In the genomic region with DNA sequence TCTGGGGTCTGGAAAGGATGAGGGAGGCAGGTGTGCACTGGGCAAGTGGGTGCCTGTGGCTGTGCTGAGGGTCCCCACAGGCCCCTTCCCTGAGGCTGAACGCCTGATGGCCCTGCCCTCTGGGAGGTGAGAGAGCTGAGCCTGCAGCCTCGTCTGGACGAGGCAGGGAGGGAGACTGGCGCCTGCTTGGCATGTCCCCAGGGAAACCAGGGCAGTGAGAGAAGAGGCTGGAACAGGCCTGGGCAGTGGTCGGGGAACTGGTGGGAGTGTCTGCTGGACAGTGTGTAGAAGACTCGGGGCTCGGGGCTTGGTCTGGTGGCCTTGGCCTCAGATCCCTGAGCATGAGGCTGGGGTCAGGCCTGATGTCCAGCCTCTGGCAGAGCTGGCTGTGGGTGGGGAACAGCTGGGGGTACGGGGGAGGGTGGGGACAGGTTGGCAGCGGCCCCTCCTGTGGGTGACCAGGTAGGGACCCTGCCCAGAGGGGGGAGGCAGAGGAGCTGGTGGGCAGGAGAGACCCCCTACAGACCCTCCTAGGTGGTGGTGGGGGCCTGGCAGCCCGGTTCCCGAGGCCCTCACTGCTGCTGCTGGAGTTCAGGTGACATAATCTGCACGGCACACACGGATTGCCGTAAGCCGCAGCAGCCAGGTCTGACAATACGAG, we compare ENCODE assay signal across 13 cellular contexts.
"Had no signal": no experiment of that assay in that cellular context is flagged by ENCODE, and none has a peak within 500 bp of the region (broad histone marks: within the 10 kb centered on the region; RNA-seq: fewer than 3 reads in every experiment).

No MANE protein-coding gene starts in this region.

- H3K4me3 ChIP-seq: hepatocyte, left lung, tibial artery, vagina had no signal

- DNase-seq: activated CD4-positive, alpha-beta T cell treated with anti-CD3 and anti-CD28 coated beads, Interleukin-2, amount 10 ng/mL, durations not matched to agents 7 days and 5 days; activated CD4-positive, CD25-positive, alpha-beta regulatory T cell; activated CD8-positive, alpha-beta memory T cell treated with anti-CD3 and anti-CD28 coated beads for 24 hours; activated gamma-delta T cell treated with Interleukin-2 at 50 U/mL for 16 hours; activated naive CD8-positive, alpha-beta T cell treated with anti-CD3 and anti-CD28 coated beads, Interleukin-2, amount 10 ng/mL, durations not matched to agents 7 days and 5 days; left lung; mammary epithelial cell; tibial artery had no signal

- H3K79me2 ChIP-seq: hepatocyte had no signal

- ATAC-seq: esophagus mucosa; left lung; stimulated activated memory B cell treated with anti-CD40 and anti-IgM and Interleukin-4, amounts not matched to agents 10 μg/mL and 1 μg/mL and 100 μg/mL, for 72 hours had no signal

- H3K36me3 ChIP-seq: left lung, neutrophil, tibial artery, vagina had no signal

- H3K27me3 ChIP-seq: vagina had no signal

- H3K4me1 ChIP-seq: left lung had no signal

- H3K4me3 Mint-ChIP-seq: activated CD4-positive, alpha-beta T cell treated with anti-CD3 and anti-CD28 coated beads, Interleukin-2, amount 10 ng/mL, durations not matched to agents 7 days and 5 days; activated naive CD8-positive, alpha-beta T cell treated with anti-CD3 and anti-CD28 coated beads, Interleukin-2, amount 10 ng/mL, durations not matched to agents 7 days and 5 days; stimulated activated memory B cell treated with anti-CD40 and anti-IgM and Interleukin-4, amounts not matched to agents 10 μg/mL and 1 μg/mL and 100 μg/mL, for 72 hours had no signal

- H3K4me1 Mint-ChIP-seq: activated CD4-positive, alpha-beta T cell treated with anti-CD3 and anti-CD28 coated beads, Interleukin-2, amount 10 ng/mL, durations not matched to agents 7 days and 5 days; activated naive CD8-positive, alpha-beta T cell treated with anti-CD3 and anti-CD28 coated beads, Interleukin-2, amount 10 ng/mL, durations not matched to agents 7 days and 5 days had no signal

- H2AFZ ChIP-seq: hepatocyte had no signal

- H3K27ac Mint-ChIP-seq: activated CD4-positive, alpha-beta T cell treated with anti-CD3 and anti-CD28 coated beads, Interleukin-2, amount 10 ng/mL, durations not matched to agents 7 days and 5 days; activated naive CD8-positive, alpha-beta T cell treated with anti-CD3 and anti-CD28 coated beads, Interleukin-2, amount 10 ng/mL, durations not matched to agents 7 days and 5 days; stimulated activated memory B cell treated with anti-CD40 and anti-IgM and Interleukin-4, amounts not matched to agents 10 μg/mL and 1 μg/mL and 100 μg/mL, for 72 hours had no signal

- H3K36me3 Mint-ChIP-seq: activated naive CD8-positive, alpha-beta T cell treated with anti-CD3 and anti-CD28 coated beads, Interleukin-2, amount 10 ng/mL, durations not matched to agents 7 days and 5 days; stimulated activated memory B cell treated with anti-CD40 and anti-IgM and Interleukin-4, amounts not matched to agents 10 μg/mL and 1 μg/mL and 100 μg/mL, for 72 hours had no signal

- H3K9me3 Mint-ChIP-seq: activated CD4-positive, alpha-beta T cell treated with anti-CD3 and anti-CD28 coated beads, Interleukin-2, amount 10 ng/mL, durations not matched to agents 7 days and 5 days; activated naive CD8-positive, alpha-beta T cell treated with anti-CD3 and anti-CD28 coated beads, Interleukin-2, amount 10 ng/mL, durations not matched to agents 7 days and 5 days; stimulated activated memory B cell treated with anti-CD40 and anti-IgM and Interleukin-4, amounts not matched to agents 10 μg/mL and 1 μg/mL and 100 μg/mL, for 72 hours had no signal

- H3K9me3 ChIP-seq: left lung, neutrophil, tibial artery, vagina had no signal

- H3K4me2 ChIP-seq: hepatocyte had no signal

- H3K27ac ChIP-seq: hepatocyte, left lung, neutrophil, tibial artery, vagina had no signal
